21 cellular contexts compared by ENCODE assay signal in genomic region chr11:86443415-86443814, GRCh38.
DNase-seq lines count a peak whose midpoint lies in the region; ATAC-seq lines count a peak whose summit lies in the region.
"Had no signal": no experiment of that assay in that cellular context is flagged by ENCODE, and none has a peak within 500 bp of the region (broad histone marks: within the 10 kb centered on the region; RNA-seq: fewer than 3 reads in every experiment).

No MANE protein-coding gene starts in this region.

- no peaks in the 10 kb centered on the region for H3K9me3 Mint-ChIP-seq in activated CD4-positive, alpha-beta T cell treated with anti-CD3 and anti-CD28 coated beads for 36 hours (ENCODE audit: low read depth)
- H3K9me3 Mint-ChIP-seq: activated naive CD4-positive, alpha-beta T cell treated with anti-CD3 and anti-CD28 coated beads, Interleukin-2, amount 10 ng/mL, durations not matched to agents 7 days and 5 days had no signal

- H3K4me3 Mint-ChIP-seq in activated CD4-positive, alpha-beta T cell treated with anti-CD3 and anti-CD28 coated beads for 36 hours: no peak overlapping the region
- H3K4me3 Mint-ChIP-seq: activated naive CD4-positive, alpha-beta T cell treated with anti-CD3 and anti-CD28 coated beads, Interleukin-2, amount 10 ng/mL, durations not matched to agents 7 days and 5 days had no signal

- no peak overlapping the region for H3K9ac ChIP-seq in skeletal muscle tissue (ENCODE audit: low read depth in 1 of 3, low read length in 3 of 3)

- H3K36me3 Mint-ChIP-seq in activated CD4-positive, alpha-beta T cell treated with anti-CD3 and anti-CD28 coated beads for 36 hours (ENCODE audit: low read depth): peaks cover 4% of the 10 kb centered on the region
- H3K36me3 Mint-ChIP-seq: activated naive CD4-positive, alpha-beta T cell treated with anti-CD3 and anti-CD28 coated beads, Interleukin-2, amount 10 ng/mL, durations not matched to agents 7 days and 5 days had no signal

- H3K27me3 ChIP-seq in skeletal muscle tissue (ENCODE audit: control insufficient read depth in 3 of 3, insufficient read depth in 3 of 3, low read length in 3 of 3): no peaks in the 10 kb centered on the region
- H3K27me3 ChIP-seq: gastrocnemius medialis, neutrophil, uterus had no signal

- peak overlapping the region; percentile 33 for H3K27ac ChIP-seq in skeletal muscle tissue (ENCODE audit: low read depth, low read length)
- H3K27ac ChIP-seq: gastrocnemius medialis, lower lobe of right lung, neutrophil, uterus had no signal

- no peaks in the 10 kb centered on the region for H3K9me3 ChIP-seq in skeletal muscle tissue (ENCODE audit: control insufficient read depth in 3 of 3, low read length in 3 of 3)
- H3K9me3 ChIP-seq: gastrocnemius medialis, lower lobe of right lung, neutrophil, uterus had no signal

- intact Hi-C loops in activated CD4-positive, alpha-beta T cell treated with anti-CD3 and anti-CD28 coated beads for 36 hours (cut with DNase I, micrococcal nuclease): loop anchor here in 1 of 2 experiments (10.0 kb wide), 1 partner anchor 589 kb away; the partner anchor contains the start of gene CCDC83

- CTCF ChIA-PET in activated CD4-positive, alpha-beta T cell treated with anti-CD3 and anti-CD28 coated beads for 36 hours (lab: Charles Lee): interaction anchor here (0.9 to 1.7 kb wide), 4 partner anchors 11 to 165 kb away, joined by 3 to 14 read pairs (median 4); no protein-coding TSS in a partner anchor

- no peak for ATAC-seq in activated CD4-positive, alpha-beta T cell treated with anti-CD3 and anti-CD28 coated beads for 36 hours
- ATAC-seq in GM19463 (IDR thresholded peaks at IDR 0.05; ENCODE audit: unreplicated experiment) (peak; percentile 47), HG03565 (IDR thresholded peaks at IDR 0.05; ENCODE audit: unreplicated experiment) (peak; percentile 41)
- ATAC-seq: gastrocnemius medialis, lower lobe of right lung had no signal

- no peak overlapping the region for H3K4me3 ChIP-seq in skeletal muscle tissue (ENCODE audit: low read length in 3 of 3)
- H3K4me3 ChIP-seq: gastrocnemius medialis, lower lobe of right lung, uterus had no signal

- H3K27ac Mint-ChIP-seq in activated CD4-positive, alpha-beta T cell treated with anti-CD3 and anti-CD28 coated beads for 36 hours: peak overlapping the region; percentile 63
- H3K27ac Mint-ChIP-seq: activated naive CD4-positive, alpha-beta T cell treated with anti-CD3 and anti-CD28 coated beads, Interleukin-2, amount 10 ng/mL, durations not matched to agents 7 days and 5 days had no signal

- no peak for DNase-seq in activated CD4-positive, alpha-beta T cell treated with anti-CD3 and anti-CD28 coated beads for 36 hours
- no peak for DNase-seq in activated CD4-positive, alpha-beta T cell treated with anti-CD3 and anti-CD28 coated beads for 4 hours
- DNase-seq in NK-92 (lab: John Stamatoyannopoulos, UW; ENCODE audit: unreplicated experiment) (no peak), GDM1 (lab: John Stamatoyannopoulos, UW) (no peak)
- no peak for DNase-seq in activated effector memory CD4-positive, alpha-beta T cell treated with Interleukin-2 at 50 U/mL for 16 hours
- DNase-seq: activated CD4-positive, CD25-positive, alpha-beta regulatory T cell; activated naive CD4-positive, alpha-beta T cell treated with anti-CD3 and anti-CD28 coated beads, Interleukin-2, amount 10 ng/mL, durations not matched to agents 7 days and 5 days; C1 segment of cervical spinal cord; effector CD8-positive, alpha-beta T cell; gastrocnemius medialis; hypothalamus; islet precursor cell; lower lobe of right lung; NCI-H1105 treated with DMSO at 0.1 percent for 48 hours; NCI-H2081 treated with DMSO at 0.1 percent for 48 hours; stimulated activated CD4-positive, alpha-beta T cell treated with anti-CD3 and anti-CD28 coated beads, Interleukin-4, amount 100 ng/mL, for 4 hours; uterus had no signal

- no peaks in the 10 kb centered on the region for H3K27me3 Mint-ChIP-seq in activated CD4-positive, alpha-beta T cell treated with anti-CD3 and anti-CD28 coated beads for 36 hours
- H3K27me3 Mint-ChIP-seq: activated naive CD4-positive, alpha-beta T cell treated with anti-CD3 and anti-CD28 coated beads, Interleukin-2, amount 10 ng/mL, durations not matched to agents 7 days and 5 days had no signal

- H3K4me1 Mint-ChIP-seq in activated CD4-positive, alpha-beta T cell treated with anti-CD3 and anti-CD28 coated beads for 36 hours: peaks cover 28% of the 10 kb centered on the region

- POLR2A ChIA-PET in activated CD4-positive, alpha-beta T cell treated with anti-CD3 and anti-CD28 coated beads for 36 hours (lab: Charles Lee): no interaction called here

- peaks cover 21 to 31% (median 25%) of the 10 kb centered on the region in 3 donors for H3K36me3 ChIP-seq in skeletal muscle tissue (ENCODE audit: control insufficient read depth in 3 of 3, insufficient read depth in 3 of 3, low read length in 3 of 3)
- H3K36me3 ChIP-seq: neutrophil, uterus had no signal

- H3K4me1 ChIP-seq in skeletal muscle tissue (ENCODE audit: control insufficient read depth in 3 of 3, insufficient read depth in 3 of 3, low read length in 3 of 3): peaks cover 0 to 8% (median 3%) of the 10 kb centered on the region in 3 donors
- H3K4me1 ChIP-seq: gastrocnemius medialis, lower lobe of right lung, uterus had no signal
